Comparison of ENCODE assay signal across 9 cellular contexts in the genomic region with DNA sequence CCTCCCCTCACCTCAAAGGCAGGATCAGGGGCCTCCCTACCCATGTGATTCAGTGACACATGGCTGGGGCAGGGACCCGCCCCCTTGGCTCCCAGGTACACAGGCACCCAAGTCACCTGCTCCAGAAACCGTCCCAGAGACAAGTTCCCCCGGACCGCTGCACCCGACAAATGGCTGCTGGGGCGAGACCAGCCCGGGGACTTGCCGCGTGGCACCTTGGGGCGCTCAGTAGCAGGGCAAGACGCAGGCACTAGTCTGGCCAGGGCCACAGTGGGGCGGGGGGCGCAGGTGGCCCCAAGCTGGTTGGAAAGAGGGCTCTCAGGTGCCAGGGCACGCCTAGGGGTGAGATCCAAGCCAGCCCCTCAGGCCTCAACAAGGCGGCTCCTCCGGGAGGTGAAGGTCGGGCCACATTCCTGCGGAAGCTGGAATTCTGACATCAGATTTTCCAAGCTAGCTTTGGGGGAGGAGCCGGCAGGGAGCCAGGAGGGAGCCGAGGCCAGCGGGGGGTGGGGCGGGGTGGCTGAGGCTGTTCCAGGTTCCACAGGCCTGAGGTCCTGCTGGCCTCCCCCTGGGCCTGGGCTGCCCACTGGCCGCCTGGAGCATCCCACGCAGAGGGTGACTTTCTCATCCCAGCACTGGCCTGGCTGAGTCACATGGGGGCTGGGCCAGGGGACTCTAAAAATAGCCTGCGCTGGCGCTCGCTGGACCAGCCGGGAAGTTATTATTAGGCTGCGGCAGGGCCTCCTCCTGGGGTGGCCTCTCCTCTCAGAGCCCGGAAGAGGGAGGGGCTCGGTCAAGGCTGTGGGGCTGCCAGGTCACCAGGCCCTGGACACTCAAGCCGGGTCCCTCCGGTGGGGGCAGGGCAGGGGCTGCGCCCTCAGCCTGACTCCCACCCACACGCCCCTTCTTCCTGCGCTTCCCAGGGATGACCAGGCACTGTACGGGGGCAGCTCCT. TPM values are rescaled to one million over a fixed set of nuclear protein-coding genes. Genes with fewer than 3 reads are reported as not detected.
DNase-seq lines count a peak whose midpoint lies in the region; ATAC-seq and TF ChIP-seq lines count a peak whose summit lies in the region.
"Had no signal": no experiment of that assay in that cellular context is flagged by ENCODE, and none has a peak within 500 bp of the region (broad histone marks: within the 10 kb centered on the region; RNA-seq: fewer than 3 reads in every experiment).

No MANE protein-coding gene starts in this region.

- DNase-seq in NCI-H1417 (lab: John Stamatoyannopoulos, UW) (peak in 2 of 3 experiments; percentile 16 to 42), NCI-H1417 treated with DMSO at 0.1 percent for 48 hours (lab: John Stamatoyannopoulos, UW) (no peak), WTC11 (ENCODE audit: low spot score) (peak; percentile 75), Right ventricle myocardium inferior (ENCODE audit: missing footprints) (peak; percentile 93), osteoblast (ENCODE audit: insufficient read length, low spot score, missing footprints) (peak; percentile 100), DMS114 treated with DMSO at 0.1 percent for 48 hours (lab: John Stamatoyannopoulos, UW; ENCODE audit: unreplicated experiment) (no peak)

- ATAC-seq in WTC11 = peak; percentile 46
- peak; percentile 91 for ATAC-seq in Right ventricle myocardium inferior
- no peak for ATAC-seq in HG03571 (IDR thresholded peaks at IDR 0.05; ENCODE audit: unreplicated experiment)
- ATAC-seq in GM19035 (IDR thresholded peaks at IDR 0.05; ENCODE audit: unreplicated experiment) = no peak

- H3K9me3 ChIP-seq in osteoblast (ENCODE audit: low read depth, low read length) = no peaks in the 10 kb centered on the region

- H3K4me2 ChIP-seq in osteoblast (ENCODE audit: insufficient read depth, low read length) = peak overlapping the region; percentile 77

- H3K36me3 Mint-ChIP-seq in WTC11 = no peaks in the 10 kb centered on the region

- peak overlapping the region; percentile 23; the same call in 1 of the 2 replicates for H3K27ac Mint-ChIP-seq in WTC11
- H3K27ac Mint-ChIP-seq: CD4-positive, alpha-beta T cell had no signal

- no peak for TF ChIP-seq CTCF in WTC11 (IDR thresholded peaks at IDR 0.05)
- TF ChIP-seq CTCF in osteoblast (IDR thresholded peaks at IDR 0.05; ENCODE audit: extremely low read depth, low read depth, low read length) = no peak

- POLR2A ChIA-PET in WTC11 (lab: Charles Lee) = interaction anchor here (1.9 kb wide), 1 partner anchor 49 kb away, joined by 5 read pairs; no protein-coding TSS in a partner anchor

- no peaks in the 10 kb centered on the region for H3K79me2 ChIP-seq in osteoblast (ENCODE audit: insufficient read depth, low read length)

- peak overlapping the region; percentile 81 for H3K4me3 Mint-ChIP-seq in WTC11
- H3K4me3 Mint-ChIP-seq: CD4-positive, alpha-beta T cell had no signal

- peaks cover 16% of the 10 kb centered on the region for H3K27me3 Mint-ChIP-seq in WTC11 (ENCODE audit: low read depth)

- CTCF ChIA-PET in WTC11 (lab: Charles Lee) = interaction anchor here (0.8 to 2.1 kb wide), 4 partner anchors 49 to 120 kb away, joined by 3 to 9 read pairs (median 4); partner anchors contain the start of gene PWWP2B

- peaks cover 32% of the 10 kb centered on the region for H3K4me1 Mint-ChIP-seq in WTC11

- intact Hi-C loops in Right ventricle myocardium inferior (cut with DNase I) = loop anchor here (1.0 to 2.0 kb wide), 2 partner anchors 52 to 114 kb away; no protein-coding TSS in a partner anchor

- peak overlapping the region; percentile 88 for H2AFZ ChIP-seq in osteoblast (ENCODE audit: low read length)

- H3K36me3 ChIP-seq in osteoblast (ENCODE audit: insufficient read depth, low read length) = no peaks in the 10 kb centered on the region

- H3K4me3 ChIP-seq in osteoblast (ENCODE audit: insufficient read depth, low read length) = peak overlapping the region; percentile 55

- peak overlapping the region; percentile 91 for H3K27ac ChIP-seq in osteoblast (ENCODE audit: low read depth, low read length)

- no peaks in the 10 kb centered on the region for H4K20me1 ChIP-seq in osteoblast (ENCODE audit: insufficient read depth, low read length)

- H3K9me3 Mint-ChIP-seq in WTC11 = peaks cover 6% of the 10 kb centered on the region
- H3K9me3 Mint-ChIP-seq: CD4-positive, alpha-beta T cell had no signal

- no peaks in the 10 kb centered on the region for H3K27me3 ChIP-seq in osteoblast (ENCODE audit: insufficient read depth, low read length)

- H3K4me1 ChIP-seq in osteoblast (ENCODE audit: insufficient read depth, low read length) = peaks cover 26% of the 10 kb centered on the region

TF ChIP-seq in WTC11, 78 proteins besides CTCF, POLR2A, EP300 and RAD21 (continues in another document):
- TF ChIP-seq MAX (CRISPR knock-in tag; IDR thresholded peaks at IDR 0.05) (peak; percentile 43; the same call in 1 of the 2 replicates), TEAD4 (CRISPR knock-in tag; IDR thresholded peaks at IDR 0.05) (0 out of 2 replicates have a peak, but pooled peaks have one; percentile 18), NFYB (CRISPR knock-in tag; conservative IDR thresholded peaks at IDR 0.05; ENCODE audit: low read depth) (no peak), TEAD1 (CRISPR knock-in tag; IDR thresholded peaks at IDR 0.05) (0 out of 2 replicates have a peak, but pooled peaks have one; percentile 22), ETV6 (CRISPR knock-in tag; IDR thresholded peaks at IDR 0.05) (0 out of 2 replicates have a peak, but pooled peaks have one; percentile 19), USF2 (CRISPR knock-in tag; IDR thresholded peaks at IDR 0.05) (peak; percentile 59), NFE2L1 (CRISPR knock-in tag; IDR thresholded peaks at IDR 0.05) (no peak), USF1 (CRISPR knock-in tag; IDR thresholded peaks at IDR 0.05) (peak; percentile 70)
- TF ChIP-seq, protein P1, sequence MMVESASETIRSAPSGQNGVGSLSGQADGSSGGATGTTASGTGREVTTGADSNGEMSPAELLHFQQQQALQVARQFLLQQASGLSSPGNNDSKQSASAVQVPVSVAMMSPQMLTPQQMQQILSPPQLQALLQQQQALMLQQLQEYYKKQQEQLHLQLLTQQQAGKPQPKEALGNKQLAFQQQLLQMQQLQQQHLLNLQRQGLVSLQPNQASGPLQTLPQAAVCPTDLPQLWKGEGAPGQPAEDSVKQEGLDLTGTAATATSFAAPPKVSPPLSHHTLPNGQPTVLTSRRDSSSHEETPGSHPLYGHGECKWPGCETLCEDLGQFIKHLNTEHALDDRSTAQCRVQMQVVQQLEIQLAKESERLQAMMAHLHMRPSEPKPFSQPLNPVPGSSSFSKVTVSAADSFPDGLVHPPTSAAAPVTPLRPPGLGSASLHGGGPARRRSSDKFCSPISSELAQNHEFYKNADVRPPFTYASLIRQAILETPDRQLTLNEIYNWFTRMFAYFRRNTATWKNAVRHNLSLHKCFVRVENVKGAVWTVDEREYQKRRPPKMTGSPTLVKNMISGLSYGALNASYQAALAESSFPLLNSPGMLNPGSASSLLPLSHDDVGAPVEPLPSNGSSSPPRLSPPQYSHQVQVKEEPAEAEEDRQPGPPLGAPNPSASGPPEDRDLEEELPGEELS (CRISPR knock-in tag; IDR thresholded peaks at IDR 0.05) = no peak
- TF ChIP-seq, protein P2, sequence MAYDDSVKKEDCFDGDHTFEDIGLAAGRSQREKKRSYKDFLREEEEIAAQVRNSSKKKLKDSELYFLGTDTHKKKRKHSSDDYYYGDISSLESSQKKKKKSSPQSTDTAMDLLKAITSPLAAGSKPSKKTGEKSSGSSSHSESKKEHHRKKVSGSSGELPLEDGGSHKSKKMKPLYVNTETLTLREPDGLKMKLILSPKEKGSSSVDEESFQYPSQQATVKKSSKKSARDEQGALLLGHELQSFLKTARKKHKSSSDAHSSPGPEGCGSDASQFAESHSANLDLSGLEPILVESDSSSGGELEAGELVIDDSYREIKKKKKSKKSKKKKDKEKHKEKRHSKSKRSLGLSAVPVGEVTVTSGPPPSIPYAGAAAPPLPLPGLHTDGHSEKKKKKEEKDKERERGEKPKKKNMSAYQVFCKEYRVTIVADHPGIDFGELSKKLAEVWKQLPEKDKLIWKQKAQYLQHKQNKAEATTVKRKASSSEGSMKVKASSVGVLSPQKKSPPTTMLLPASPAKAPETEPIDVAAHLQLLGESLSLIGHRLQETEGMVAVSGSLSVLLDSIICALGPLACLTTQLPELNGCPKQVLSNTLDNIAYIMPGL (CRISPR knock-in tag; IDR thresholded peaks at IDR 0.05) = 0 out of 2 replicates have a peak, but pooled peaks have one; percentile 9

RNA-seq across cellular contexts. Expression of gene INPP5A, which starts 20.5 kb away (rescaled TPM):
- 20.0 to 22.1 TPM (median 21.5 TPM) in 3 replicates for total RNA-seq in WTC11 (2021)
- total RNA-seq in Right ventricle myocardium inferior = 108 TPM
- total RNA-seq in osteoblast = 20.9 and 22.8 TPM in 2 replicates

Comparison
In these comparisons a context has a peak if more than half of its experiments do, and no peak if none do; other contexts are left out.
1. DNase-seq: peak in NCI-H1417 (2 of 3), WTC11 (single experiment), Right ventricle myocardium inferior (single experiment) and osteoblast (single experiment); none in NCI-H1417 treated with DMSO at 0.1 percent for 48 hours (single experiment) and DMS114 treated with DMSO at 0.1 percent for 48 hours (single experiment).
2. ATAC-seq: peak in WTC11 (single experiment) and Right ventricle myocardium inferior (single experiment); none in HG03571 (single experiment) and GM19035 (single experiment).